9 cellular contexts compared by ENCODE assay signal in the genomic region with DNA sequence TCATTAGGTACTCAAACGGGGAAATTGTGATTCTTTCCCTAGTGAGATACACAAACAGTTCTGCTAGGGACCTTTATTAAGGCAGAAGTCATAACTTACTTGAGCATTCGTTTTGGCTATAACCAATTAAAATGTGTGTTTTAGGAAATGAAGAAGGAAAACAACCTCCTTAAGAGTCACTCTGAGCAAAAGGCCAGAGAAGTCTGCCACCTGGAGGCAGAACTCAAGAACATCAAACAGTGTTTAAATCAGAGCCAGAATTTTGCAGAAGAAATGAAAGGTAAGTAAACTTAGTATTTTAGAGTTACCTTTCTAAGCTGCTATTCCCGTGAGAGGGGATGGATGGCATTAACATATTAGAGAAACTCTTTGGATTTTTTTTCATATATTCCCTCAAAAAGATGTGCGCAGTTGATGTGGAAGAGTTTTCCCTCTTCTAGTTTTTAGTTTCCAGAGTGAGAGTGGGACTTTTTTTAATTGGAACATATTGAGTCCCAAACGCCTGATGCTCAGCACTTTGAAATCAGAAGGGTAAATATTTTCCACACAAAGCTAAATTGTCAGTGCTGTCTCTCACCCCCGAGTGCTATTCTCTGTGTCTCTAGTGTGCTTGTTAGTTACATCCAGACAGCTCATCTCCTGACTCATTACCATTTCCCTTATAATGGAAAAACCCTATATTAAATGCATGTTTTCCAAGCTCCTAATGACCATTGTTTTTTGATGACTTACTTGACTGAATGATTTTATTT. TPM values are rescaled to one million over a fixed set of nuclear protein-coding genes. Genes with fewer than 3 reads are reported as not detected.
DNase-seq lines count a peak whose midpoint lies in the region; ATAC-seq and FAIRE-seq lines count a peak whose summit lies in the region.
"Had no signal": no experiment of that assay in that cellular context is flagged by ENCODE, and none has a peak within 500 bp of the region (broad histone marks: within the 10 kb centered on the region; RNA-seq: fewer than 3 reads in every experiment).

No MANE protein-coding gene starts in this region.

- no peaks in the 10 kb centered on the region for H3K27me3 Mint-ChIP-seq in activated T-helper 17 cell treated with anti-CD3 and anti-CD28 coated beads, Interleukin-2, amount 50 U/mL, for 72 hours

- ATAC-seq in GM19463 (IDR thresholded peaks at IDR 0.05; ENCODE audit: unreplicated experiment) (peak; percentile 54), HG03469 (IDR thresholded peaks at IDR 0.05; ENCODE audit: unreplicated experiment) (no peak)
- ATAC-seq in activated T-helper 17 cell treated with anti-CD3 and anti-CD28 coated beads, Interleukin-2, amount 50 U/mL, for 72 hours (replicated peaks) = peak; percentile 66

- H3K4me3 Mint-ChIP-seq in activated T-helper 17 cell treated with anti-CD3 and anti-CD28 coated beads, Interleukin-2, amount 50 U/mL, for 72 hours = peak overlapping the region; percentile 43

- FAIRE-seq in urothelium cell line (lab: Jason Lieb, UNC) = no peak
- FAIRE-seq: frontal cortex had no signal

- no peak overlapping the region for H3K27ac ChIP-seq in iPS DF 6.9 (ENCODE audit: low read length)

- no CpG with 5 or more reads among the region's 6 CpGs for WGBS in iPS DF 6.9 (ENCODE audit: insufficient coverage, insufficient read length)

- H3K36me3 ChIP-seq in iPS DF 6.9 (ENCODE audit: control insufficient read depth, insufficient read depth, low read length) = peaks cover 24% of the 10 kb centered on the region; the same call in 1 of the 2 replicates

- H3K9me3 Mint-ChIP-seq in activated T-helper 17 cell treated with anti-CD3 and anti-CD28 coated beads, Interleukin-2, amount 50 U/mL, for 72 hours = no peaks in the 10 kb centered on the region

- H3K36me3 Mint-ChIP-seq in activated T-helper 17 cell treated with anti-CD3 and anti-CD28 coated beads, Interleukin-2, amount 50 U/mL, for 72 hours (ENCODE audit: low read depth) = peaks cover 21% of the 10 kb centered on the region

- no peaks in the 10 kb centered on the region for H3K4me1 ChIP-seq in iPS DF 6.9 (ENCODE audit: control insufficient read depth, insufficient read depth, low read length)

- no peak overlapping the region for H3K4me3 ChIP-seq in iPS DF 6.9 (ENCODE audit: low read length)

- H3K27me3 ChIP-seq in iPS DF 6.9 (ENCODE audit: control insufficient read depth, insufficient read depth, low read length) = no peaks in the 10 kb centered on the region

- peak overlapping the region; percentile 59 for H3K27ac Mint-ChIP-seq in activated T-helper 17 cell treated with anti-CD3 and anti-CD28 coated beads, Interleukin-2, amount 50 U/mL, for 72 hours

- peak; percentile 66 for DNase-seq in activated effector memory CD4-positive, alpha-beta T cell treated with anti-CD3 and anti-CD28 coated beads, Interleukin-2, amount 50 U/mL, for 16 hours
- no peak for DNase-seq in activated effector memory CD4-positive, alpha-beta T cell treated with Interleukin-2 at 50 U/mL for 16 hours
- peak; percentile 50 for DNase-seq in M059J (ENCODE audit: low read depth)
- peak; percentile 20 for DNase-seq in iPS DF 6.9 (ENCODE audit: low read depth, low spot score)
- peak; percentile 20 for DNase-seq in urothelium cell line (ENCODE audit: low spot score)

- no peaks in the 10 kb centered on the region for H3K4me1 Mint-ChIP-seq in activated T-helper 17 cell treated with anti-CD3 and anti-CD28 coated beads, Interleukin-2, amount 50 U/mL, for 72 hours

- no peaks in the 10 kb centered on the region for H3K9me3 ChIP-seq in iPS DF 6.9 (ENCODE audit: control insufficient read depth, insufficient read depth, low read length)

RNA-seq across cellular contexts. Expression of gene CENPF, which starts 34.9 kb away (rescaled TPM):
- total RNA-seq in M059J (2014; rRNA removed; shearing (Covaris generic)) = 45.5 and 83.9 TPM in 2 replicates
- total RNA-seq in activated T-helper 17 cell treated with anti-CD3 and anti-CD28 coated beads, Interleukin-2, amount 50 U/mL, for 72 hours = 10 to 100 TPM; 69.7 to 79.4 TPM
